Comparison of ENCODE assay signal across 8 cellular contexts in the genomic region with DNA sequence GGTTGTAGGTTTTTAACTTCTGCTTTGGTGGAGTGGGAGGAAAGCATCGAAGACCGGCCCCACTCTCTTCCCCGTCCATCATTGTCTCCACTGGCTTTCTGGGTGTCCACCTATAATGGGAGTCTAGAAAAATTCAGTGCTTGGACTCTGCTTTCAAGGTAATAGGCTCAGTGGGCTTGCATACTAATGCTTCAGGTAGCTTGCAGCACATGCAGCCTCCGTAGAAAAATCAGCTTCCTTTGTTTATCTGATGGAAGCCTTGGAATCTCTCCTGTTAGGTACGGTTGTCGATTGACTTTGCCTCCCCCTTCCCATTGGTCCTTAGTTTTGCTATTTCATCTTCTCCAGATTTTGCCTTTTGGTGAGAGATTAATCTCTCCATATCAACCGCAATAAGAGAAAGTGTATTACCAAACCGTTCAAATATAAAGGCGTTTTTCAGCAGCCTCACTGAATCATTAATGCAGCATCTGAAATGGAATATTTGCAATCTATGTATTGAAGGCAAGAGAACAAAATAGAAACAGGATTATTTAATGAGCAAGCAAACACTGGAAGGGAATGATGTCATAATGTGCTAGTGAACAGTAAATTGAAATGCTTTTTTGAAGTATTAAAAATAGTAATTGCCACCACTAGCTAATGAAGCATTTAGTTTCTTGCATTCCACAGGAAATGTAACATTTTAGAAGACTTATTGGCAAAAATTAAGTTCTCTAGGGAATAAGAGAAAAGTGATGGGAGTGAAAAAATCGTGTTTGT. TPM values are rescaled to one million over a fixed set of nuclear protein-coding genes. Genes with fewer than 3 reads are reported as not detected.
DNase-seq lines count a peak whose midpoint lies in the region; ATAC-seq and TF ChIP-seq lines count a peak whose summit lies in the region.

No MANE protein-coding gene starts in this region.

- no peaks in the 10 kb centered on the region for H3K27me3 ChIP-seq in HL-60 (ENCODE audit: insufficient read depth, poor library complexity, severe bottlenecking)
- H3K27me3 ChIP-seq in testis = no peaks in the 10 kb centered on the region

- no peak for TF ChIP-seq POLR2A in testis (IDR thresholded peaks at IDR 0.05)
- no peak for TF ChIP-seq POLR2A in GM18505 (IDR thresholded peaks at IDR 0.05; ENCODE audit: borderline replicate concordance, extremely low read depth, insufficient read depth, insufficient read length)

- H3K4me3 Mint-ChIP-seq in activated naive CD8-positive, alpha-beta T cell treated with anti-CD3 and anti-CD28 coated beads, Interleukin-2, amount 50 U/mL, for 24 hours = peak overlapping the region; percentile 97

- H3K9me3 ChIP-seq in testis = no peaks in the 10 kb centered on the region

- peak; percentile 69 for DNase-seq in DMS79 treated with DMSO at 0.1 percent for 48 hours (lab: John Stamatoyannopoulos, UW)
- no peak for DNase-seq in HL-60 (ENCODE audit: low read depth in 1 of 2, low spot score in 1 of 2)
- DNase-seq in activated naive CD8-positive, alpha-beta T cell treated with anti-CD3 and anti-CD28 coated beads, Interleukin-2, amount 50 U/mL, for 24 hours = no peak
- peak; percentile 37 for DNase-seq in kidney glomerular epithelial cell (lab: John Stamatoyannopoulos, UW)
- DNase-seq in testis = no peak
- no peak for DNase-seq in T-helper 9 cell

- peaks cover 20% of the 10 kb centered on the region for H3K4me1 ChIP-seq in testis

- H3K27me3 Mint-ChIP-seq in activated naive CD8-positive, alpha-beta T cell treated with anti-CD3 and anti-CD28 coated beads, Interleukin-2, amount 50 U/mL, for 24 hours = no peaks in the 10 kb centered on the region

- no peaks in the 10 kb centered on the region for H3K36me3 ChIP-seq in testis (ENCODE audit: low read depth, missing control alignments)

- peak overlapping the region; percentile 85 for H3K4me3 ChIP-seq in HL-60 (replicated peaks; ENCODE audit: insufficient read depth, low read length)
- H3K4me3 ChIP-seq in testis = peak overlapping the region; percentile 94 to 96

- H3K36me3 Mint-ChIP-seq in activated naive CD8-positive, alpha-beta T cell treated with anti-CD3 and anti-CD28 coated beads, Interleukin-2, amount 50 U/mL, for 24 hours (ENCODE audit: low read depth) = peaks cover 32% of the 10 kb centered on the region

- peak overlapping the region; percentile 95 for H3K27ac Mint-ChIP-seq in activated naive CD8-positive, alpha-beta T cell treated with anti-CD3 and anti-CD28 coated beads, Interleukin-2, amount 50 U/mL, for 24 hours

- H3K27ac ChIP-seq in HL-60 (replicated peaks) (peak overlapping the region; percentile 99), testis (peak overlapping the region; percentile 96)

- intact Hi-C loops in testis (cut with DNase I; ENCODE audit: low total_unique reads) = no loop called here

- TF ChIP-seq CTCF in HL-60 (IDR thresholded peaks at IDR 0.05; ENCODE audit: insufficient read depth, low read length) (no peak), testis (IDR thresholded peaks at IDR 0.05) (no peak)

- WGBS in testis, 2 donors = 2% methylated on average over 10 of the region's 10 CpGs

- ATAC-seq in activated naive CD8-positive, alpha-beta T cell treated with anti-CD3 and anti-CD28 coated beads, Interleukin-2, amount 50 U/mL, for 24 hours = peak; percentile 1
- ATAC-seq in GM18505 (IDR thresholded peaks at IDR 0.05; ENCODE audit: unreplicated experiment) = no peak
- ATAC-seq in HG03565 (IDR thresholded peaks at IDR 0.05; ENCODE audit: unreplicated experiment) = no peak

- H3K9me3 Mint-ChIP-seq in activated naive CD8-positive, alpha-beta T cell treated with anti-CD3 and anti-CD28 coated beads, Interleukin-2, amount 50 U/mL, for 24 hours = no peaks in the 10 kb centered on the region

- peaks cover 57% of the 10 kb centered on the region for H3K4me1 Mint-ChIP-seq in activated naive CD8-positive, alpha-beta T cell treated with anti-CD3 and anti-CD28 coated beads, Interleukin-2, amount 50 U/mL, for 24 hours

RNA-seq across cellular contexts. Expression of gene AVL9, which starts 0.9 kb away (rescaled TPM):
- 10 to 100 TPM; 46.8 to 49.1 TPM for total RNA-seq in testis
- polyA plus RNA-seq in testis (ENCODE audit: insufficient read depth, low read depth, low replicate concordance) = 27.5 TPM

RNA-seq across cellular contexts. Expression of gene LSM5, which starts 6.1 kb away (rescaled TPM):
- 10 to 100 TPM; 18.9 to 19.6 TPM for total RNA-seq in testis
- 42.6 TPM for polyA plus RNA-seq in testis (ENCODE audit: insufficient read depth, low read depth, low replicate concordance)

Comparison
In these comparisons a context has a peak if more than half of its experiments do, and no peak if none do; other contexts are left out.
1. DNase-seq: peak in DMS79 treated with DMSO at 0.1 percent for 48 hours (single experiment) and kidney glomerular epithelial cell (single experiment); none in HL-60 (0 of 2), activated naive CD8-positive, alpha-beta T cell treated with anti-CD3 and anti-CD28 coated beads, Interleukin-2, amount 50 U/mL, for 24 hours (single experiment), testis (single experiment) and T-helper 9 cell (single experiment).